Comparison of ENCODE assay signal across 8 cellular contexts in genomic region chr11:119509969-119510401, GRCh38.
DNase-seq lines count a peak whose midpoint lies in the region; ATAC-seq and TF ChIP-seq lines count a peak whose summit lies in the region.

No MANE protein-coding gene starts in this region.

- TF ChIP-seq CTCF in fibroblast of villous mesenchyme (IDR thresholded peaks at IDR 0.05; ENCODE audit: insufficient read depth, low read depth, low read length): no peak

- ATAC-seq in GM18520 (IDR thresholded peaks at IDR 0.05; ENCODE audit: unreplicated experiment) (peak; percentile 64), HG03025 (IDR thresholded peaks at IDR 0.05; ENCODE audit: low FRiP score, unreplicated experiment) (peak; percentile 63)

- H3K4me3 ChIP-seq in fibroblast of villous mesenchyme (ENCODE audit: low read depth, low read length): no peak overlapping the region

- DNase-seq in AG08396 (ENCODE audit: low spot score) (peak; percentile 81), RKO (ENCODE audit: low spot score) (peak; percentile 33), fibroblast of villous mesenchyme (ENCODE audit: low read depth) (peak; percentile 48), NCI-H187 treated with DMSO at 0.1 percent for 48 hours (lab: John Stamatoyannopoulos, UW) (no peak), cerebellum (ENCODE audit: low spot score) (no peak)
- peak; percentile 18 to 25 for DNase-seq in stimulated activated CD8-positive, alpha-beta memory T cell treated with anti-CD3 and anti-CD28 coated beads, Interleukin-15, amount 100 ng/mL, for 48 hours (ENCODE audit: low read depth in 2 of 2)

Comparison
In these comparisons a context has a peak if more than half of its experiments do, and no peak if none do; other contexts are left out.
1. DNase-seq: peak in AG08396 (single experiment), RKO (single experiment), fibroblast of villous mesenchyme (single experiment) and stimulated activated CD8-positive, alpha-beta memory T cell treated with anti-CD3 and anti-CD28 coated beads, Interleukin-15, amount 100 ng/mL, for 48 hours (2 of 2); none in NCI-H187 treated with DMSO at 0.1 percent for 48 hours (single experiment) and cerebellum (single experiment).